Comparison of ENCODE assay signal across 20 cellular contexts in the genomic region with DNA sequence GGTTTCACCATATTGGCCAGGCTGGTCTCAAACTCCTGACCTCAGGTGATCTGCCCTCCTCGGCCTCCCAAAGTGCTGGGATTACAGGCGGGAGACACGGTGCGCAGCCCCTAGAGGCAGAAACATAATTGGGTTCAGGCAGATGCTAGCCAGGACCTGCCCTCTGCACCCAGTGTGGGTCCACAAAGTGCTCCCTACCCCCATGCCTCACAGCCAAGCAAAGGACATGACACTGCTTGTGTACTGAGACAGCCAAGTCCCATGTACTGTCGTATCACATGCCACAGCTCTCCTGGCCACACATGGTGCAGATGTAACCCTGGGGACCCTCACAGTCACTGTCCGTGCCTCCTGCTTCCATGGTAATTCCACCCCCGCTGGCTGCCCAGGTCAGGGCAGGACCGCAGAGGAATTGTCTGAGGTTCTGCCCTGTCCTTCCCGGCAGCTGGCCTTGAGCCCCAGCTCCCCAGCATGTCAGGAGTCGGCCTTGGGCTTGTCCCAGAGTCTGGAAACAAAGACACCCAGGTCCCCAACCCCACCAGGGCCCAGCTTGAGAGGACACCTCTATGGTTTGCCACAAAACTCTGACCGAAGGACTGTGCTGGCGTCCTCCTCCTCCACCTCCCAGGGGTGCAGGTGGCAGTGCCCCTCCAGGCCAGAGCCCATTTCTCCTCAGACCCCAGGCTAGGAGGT. TPM values are rescaled to one million over a fixed set of nuclear protein-coding genes. Genes with fewer than 3 reads are reported as not detected.
"Had no signal": no experiment of that assay in that cellular context is flagged by ENCODE, and none has a peak within 500 bp of the region (broad histone marks: within the 10 kb centered on the region; RNA-seq: fewer than 3 reads in every experiment).

No MANE protein-coding gene starts in this region.

- H3K36me3 ChIP-seq: gastrocnemius medialis, lower lobe of right lung, neutrophil had no signal

- DNase-seq: activated CD4-positive, alpha-beta T cell treated with anti-CD3 and anti-CD28 coated beads for 1 hour; activated CD4-positive, alpha-beta T cell treated with anti-CD3 and anti-CD28 coated beads, Interleukin-2, amount 50 U/mL, for 48 hours; activated naive CD4-positive, alpha-beta T cell treated with Interleukin-2 at 50 U/mL for 16 hours; aorta; erythroblast; gastrocnemius medialis; heart left ventricle; left colon; lower lobe of right lung; stimulated activated CD4-positive, alpha-beta T cell treated with anti-CD3 and anti-CD28 coated beads, Interleukin-4, amount 100 ng/mL, for 4 hours; stimulated activated CD8-positive, alpha-beta memory T cell treated with anti-CD3 and anti-CD28 coated beads, Interleukin-4, amount 100 ng/mL, for 48 hours; stimulated activated naive CD4-positive, alpha-beta T cell treated with Interleukin-2 at 50 U/mL for 16 hours; substantia nigra; trophoblast cell had no signal

- H3K9me3 ChIP-seq: gastrocnemius medialis, heart left ventricle, lower lobe of right lung, neutrophil had no signal

- ATAC-seq: activated T-helper 17 cell treated with anti-CD3 and anti-CD28 coated beads, Interleukin-2, amount 50 U/mL, for 72 hours; gastrocnemius medialis; heart left ventricle; left colon; lower lobe of right lung had no signal

- H3K27ac ChIP-seq: gastrocnemius medialis, heart left ventricle, lower lobe of right lung, neutrophil had no signal

- H3K4me3 ChIP-seq: gastrocnemius medialis, heart left ventricle, lower lobe of right lung had no signal

RNA-seq across cellular contexts. Expression of a gene that starts 7.6 kb away (rescaled TPM):
- total RNA-seq: dermis microvascular lymphatic vessel endothelial cell, gastrocnemius medialis, myocyte, skeletal muscle tissue had no signal

RNA-seq across cellular contexts. Expression of a gene that starts 21.8 kb away (rescaled TPM):
- total RNA-seq: activated T-helper 17 cell treated with anti-CD3 and anti-CD28 coated beads, Interleukin-2, amount 50 U/mL, for 72 hours; T-helper 1 cell treated with Interleukin-12 subunit alpha and Interleukin-12 subunit beta and Interleukin-4 antibody, amounts not matched to agents 30 ng/mL and 1 ng/mL, for 36 hours had no signal
- polyA plus RNA-seq: aorta had no signal
